Comparison of ENCODE assay signal across 8 cellular contexts in genomic region chr10:47261121-47261520, GRCh38. TPM values are rescaled to one million over a fixed set of nuclear protein-coding genes. Genes with fewer than 3 reads are reported as not detected.
DNase-seq lines count a peak whose midpoint lies in the region; ATAC-seq and TF ChIP-seq lines count a peak whose summit lies in the region.

No MANE protein-coding gene starts in this region.

- H3K4me3 ChIP-seq in OCI-LY1 (ENCODE audit: low read depth, low read length, poor library complexity, severe bottlenecking), result no peak overlapping the region
- no peak overlapping the region for H3K4me3 ChIP-seq in mucosa of descending colon
- H3K4me3 ChIP-seq in colonic mucosa, result no peak overlapping the region
- no peak overlapping the region for H3K4me3 ChIP-seq in lower lobe of right lung

- no peaks in the 10 kb centered on the region for H3K79me2 ChIP-seq in OCI-LY1 (ENCODE audit: insufficient read depth, low read length)

- no peaks in the 10 kb centered on the region for H3K36me3 Mint-ChIP-seq in HFFc6 (ENCODE audit: low read depth)

- H3K4me1 ChIP-seq in OCI-LY1 (ENCODE audit: insufficient read depth, low read length, severe bottlenecking) (peaks cover 54% of the 10 kb centered on the region), mucosa of descending colon (ENCODE audit: low read depth) (no peaks in the 10 kb centered on the region), colonic mucosa (no peaks in the 10 kb centered on the region), lower lobe of right lung (no peaks in the 10 kb centered on the region)

- H2AFZ ChIP-seq in OCI-LY1 (ENCODE audit: low read length), result 0 out of 2 replicates have a peak overlapping the region, but pooled peaks have one; percentile 12

- H3K36me3 ChIP-seq in OCI-LY1 (ENCODE audit: insufficient read depth, low read length) (no peaks in the 10 kb centered on the region), mucosa of descending colon (ENCODE audit: low read depth) (no peaks in the 10 kb centered on the region), colonic mucosa (no peaks in the 10 kb centered on the region), lower lobe of right lung (no peaks in the 10 kb centered on the region)

- peaks cover 7% of the 10 kb centered on the region; the same call in 1 of the 2 replicates for H3K4me1 Mint-ChIP-seq in HFFc6 (ENCODE audit: low read depth)

- H3K4me2 ChIP-seq in OCI-LY1 (ENCODE audit: low read length), result peak overlapping the region; percentile 47

- ATAC-seq in GM18520 (IDR thresholded peaks at IDR 0.05; ENCODE audit: unreplicated experiment) (peak; percentile 83), HG02759 (IDR thresholded peaks at IDR 0.05; ENCODE audit: unreplicated experiment) (peak; percentile 98), mucosa of descending colon (peak; percentile 75), lower lobe of right lung (no peak)

- TF ChIP-seq CTCF in OCI-LY1 (IDR thresholded peaks at IDR 0.05; ENCODE audit: low read length), result no peak
- no peak for TF ChIP-seq CTCF in mucosa of descending colon (IDR thresholded peaks at IDR 0.05)
- TF ChIP-seq CTCF in colonic mucosa (IDR thresholded peaks at IDR 0.05), result no peak
- TF ChIP-seq CTCF in HFFc6 (IDR thresholded peaks at IDR 0.05), result no peak
- TF ChIP-seq CTCF in lower lobe of right lung (IDR thresholded peaks at IDR 0.05), result no peak

- H3K27me3 Mint-ChIP-seq in HFFc6 (ENCODE audit: insufficient read depth), result peaks cover 36% of the 10 kb centered on the region

- H4K20me1 ChIP-seq in OCI-LY1 (ENCODE audit: insufficient read depth, low read length), result no peaks in the 10 kb centered on the region

- peaks cover 5% of the 10 kb centered on the region; the same call in 1 of the 2 replicates for H3K9me3 Mint-ChIP-seq in HFFc6

- peak overlapping the region; percentile 48; the same call in 1 of the 2 replicates for H3K9ac ChIP-seq in OCI-LY1 (ENCODE audit: low read length)
- no peak overlapping the region for H3K9ac ChIP-seq in colonic mucosa (ENCODE audit: low read depth in 2 of 2, low read length in 2 of 2)

- H3K27ac ChIP-seq in OCI-LY1 (ENCODE audit: low read depth, low read length, poor library complexity, severe bottlenecking) (peak overlapping the region; percentile 94), colonic mucosa (no peak overlapping the region), lower lobe of right lung (no peak overlapping the region)

- H3K4me3 Mint-ChIP-seq in HFFc6, result no peak overlapping the region

- no peaks in the 10 kb centered on the region for H3F3A ChIP-seq in OCI-LY1 (ENCODE audit: insufficient read depth, low read length)

- DNase-seq in mucosa of descending colon, result no peak
- DNase-seq in glomerular visceral epithelial cell (ENCODE audit: extremely low spot score), result no peak
- DNase-seq in colonic mucosa, result no peak
- no peak for DNase-seq in HFFc6
- DNase-seq in lower lobe of right lung, result no peak

- no peaks in the 10 kb centered on the region for H3K9me2 ChIP-seq in OCI-LY1 (ENCODE audit: low read depth, low read length)

- H3K27me3 ChIP-seq in OCI-LY1 (ENCODE audit: insufficient read depth, low read length) (no peaks in the 10 kb centered on the region), colonic mucosa (no peaks in the 10 kb centered on the region), lower lobe of right lung (ENCODE audit: low read depth) (no peaks in the 10 kb centered on the region)

- H3K9me3 ChIP-seq in OCI-LY1 (ENCODE audit: low read length) (no peaks in the 10 kb centered on the region), mucosa of descending colon (no peaks in the 10 kb centered on the region), colonic mucosa (no peaks in the 10 kb centered on the region), lower lobe of right lung (no peaks in the 10 kb centered on the region)

- intact Hi-C loops in mucosa of descending colon (cut with DNase I, micrococcal nuclease), result no loop called here
- intact Hi-C loops in colonic mucosa (cut with DNase I), result no loop called here
- intact Hi-C loops in lower lobe of right lung (cut with DNase I), result no loop called here

- no peak overlapping the region for H3K27ac Mint-ChIP-seq in HFFc6

RNA-seq across cellular contexts. Expression of gene GDF10, which starts 38.9 kb away (rescaled TPM):
- 1 to 10 TPM in 1 of 3 donors, under 1 TPM in 2; 0.14 to 3.2 (median 0.41) TPM for total RNA-seq in mucosa of descending colon
- under 1 TPM; 0.10 to 0.37 TPM for total RNA-seq in colonic mucosa
- total RNA-seq in HFFc6 (2021; fragmentation: NEBNext Ultra II Directional; extraction: Animal tissue kit (Norgen Biotek cat#: 25700)), result not detected
- 14.5 TPM for total RNA-seq in lower lobe of right lung

Comparison
In these comparisons a context has a peak if more than half of its experiments do, and no peak if none do; other contexts are left out.
1. ATAC-seq: peak in GM18520 (single experiment), HG02759 (single experiment) and mucosa of descending colon (single experiment); none in lower lobe of right lung (0 of 2).